In the genomic region with DNA sequence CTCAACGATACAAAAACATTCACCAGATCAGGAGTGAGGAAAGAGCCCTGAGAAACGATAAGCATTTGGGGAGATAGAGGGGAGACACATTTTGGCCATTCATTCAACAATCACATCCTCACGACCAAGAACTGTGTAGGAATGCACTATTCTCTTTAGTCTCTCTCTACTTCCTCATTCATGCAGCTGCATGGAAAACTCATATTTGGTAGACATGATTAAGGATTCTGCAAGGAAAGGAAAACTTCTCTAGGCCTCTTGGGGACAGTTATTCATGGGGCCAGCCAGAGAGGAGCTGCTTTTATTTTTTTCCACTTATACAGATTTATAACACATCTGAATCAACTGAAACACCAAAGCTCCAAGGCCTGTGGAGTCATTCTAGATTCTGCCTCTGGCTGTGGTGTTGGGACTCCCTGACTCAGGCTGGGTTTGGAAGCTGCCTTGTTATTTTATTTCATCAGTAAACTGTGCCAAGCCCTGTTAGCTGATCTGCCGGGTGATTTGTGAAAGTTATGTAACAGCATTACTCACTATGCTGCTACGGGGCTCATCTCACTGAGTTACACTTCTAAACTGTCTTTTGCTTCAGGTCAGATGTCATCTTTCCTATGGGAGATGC, we compare ENCODE assay signal across 8 cellular contexts.
A peak's percentile ranks its signal among the peaks of the same experiment; 100 is the strongest.
DNase-seq lines count a peak whose midpoint lies in the region; ATAC-seq and TF ChIP-seq lines count a peak whose summit lies in the region.

No MANE protein-coding gene starts in this region.

- no peak overlapping the region for H4K8ac ChIP-seq in neuronal stem cell (ENCODE audit: low read depth, low read length)

- H4K20me1 ChIP-seq in fibroblast of lung (ENCODE audit: control insufficient read depth, extremely low read depth, insufficient read depth, low read length), result no peaks in the 10 kb centered on the region

- no peaks in the 10 kb centered on the region for H3K79me2 ChIP-seq in fibroblast of lung (ENCODE audit: control insufficient read depth, insufficient read depth, low read length)

- H3K4me1 ChIP-seq in fibroblast of lung (ENCODE audit: control insufficient read depth, extremely low read depth, insufficient read depth, low read length), result peaks cover 12% of the 10 kb centered on the region
- H3K4me1 ChIP-seq in neuronal stem cell (ENCODE audit: control insufficient read depth in 2 of 2, insufficient read depth in 1 of 2, low read depth in 1 of 2, low read length in 2 of 2), result no peaks in the 10 kb centered on the region

- H2BK5ac ChIP-seq in neuronal stem cell (ENCODE audit: low read length), result no peak overlapping the region

- H3K14ac ChIP-seq in neuronal stem cell (ENCODE audit: low read length), result no peak overlapping the region

- peaks cover 16% of the 10 kb centered on the region for H3K36me3 Mint-ChIP-seq in progenitor cell of endocrine pancreas (ENCODE audit: insufficient read depth)

- no peak overlapping the region for H2BK15ac ChIP-seq in neuronal stem cell (ENCODE audit: low read length)

- H3K27me3 ChIP-seq in fibroblast of lung (ENCODE audit: control insufficient read depth, insufficient read depth, low read length) (no peaks in the 10 kb centered on the region), neuronal stem cell (ENCODE audit: control insufficient read depth in 3 of 3, insufficient read depth in 3 of 3, low read depth in 1 of 3, low read length in 3 of 3) (no peaks in the 10 kb centered on the region)

- H3K79me1 ChIP-seq in neuronal stem cell (ENCODE audit: low read depth, low read length), result no peaks in the 10 kb centered on the region

- H3K27ac ChIP-seq in fibroblast of lung (ENCODE audit: insufficient read depth, low read length) (no peak overlapping the region), neuronal stem cell (replicated peaks; ENCODE audit: low read length) (no peak overlapping the region)

- H3K4me3 ChIP-seq in fibroblast of lung (replicated peaks in 1 of 4; ENCODE audit: control extremely low read depth in 1 of 4, insufficient read depth in 1 of 4, low read depth in 3 of 4, low read length in 4 of 4), result no peak overlapping the region
- no peak overlapping the region for H3K4me3 ChIP-seq in neuronal stem cell (ENCODE audit: low read length in 2 of 2)

- H3K4me2 ChIP-seq in fibroblast of lung (ENCODE audit: extremely low read depth, insufficient read depth, low read length), result peak overlapping the region; percentile 40
- H3K4me2 ChIP-seq in neuronal stem cell (ENCODE audit: insufficient read depth, low read length, poor library complexity, severe bottlenecking), result no peak overlapping the region

- TF ChIP-seq CTCF in fibroblast of lung (conservative IDR thresholded peaks at IDR 0.05 in 1 of 2, IDR thresholded peaks at IDR 0.05 in 1 of 2; ENCODE audit: low read depth in 1 of 2, low read length in 2 of 2) (no peak), progenitor cell of endocrine pancreas (IDR thresholded peaks at IDR 0.05; ENCODE audit: unreplicated experiment) (no peak)

- H2BK12ac ChIP-seq in neuronal stem cell (ENCODE audit: low read length), result no peak overlapping the region

- H2AK5ac ChIP-seq in neuronal stem cell (ENCODE audit: low read depth, low read length), result no peak overlapping the region

- H3K18ac ChIP-seq in neuronal stem cell (ENCODE audit: low read length), result no peak overlapping the region

- H3K9ac ChIP-seq in fibroblast of lung (ENCODE audit: insufficient read depth, low read length) (no peak overlapping the region), neuronal stem cell (ENCODE audit: low read depth, low read length, poor library complexity) (no peak overlapping the region)

- H3K4ac ChIP-seq in neuronal stem cell (ENCODE audit: low read length), result no peak overlapping the region

- H3K27ac Mint-ChIP-seq in progenitor cell of endocrine pancreas, result peak overlapping the region; percentile 53

- H4K91ac ChIP-seq in neuronal stem cell (ENCODE audit: low read depth, low read length, poor library complexity), result no peak overlapping the region

- peak overlapping the region; percentile 4 for H2AFZ ChIP-seq in fibroblast of lung (ENCODE audit: low read length)
- H2AFZ ChIP-seq in neuronal stem cell (ENCODE audit: low read length), result no peak overlapping the region

- ATAC-seq in HG03432 (IDR thresholded peaks at IDR 0.05; ENCODE audit: unreplicated experiment), result no peak
- no peak for ATAC-seq in GM19397 (IDR thresholded peaks at IDR 0.05; ENCODE audit: unreplicated experiment)

- no peaks in the 10 kb centered on the region for H3K27me3 Mint-ChIP-seq in progenitor cell of endocrine pancreas

- H3K4me1 Mint-ChIP-seq in progenitor cell of endocrine pancreas (ENCODE audit: low read depth), result peaks cover 39% of the 10 kb centered on the region

- H3K9me3 ChIP-seq in fibroblast of lung (ENCODE audit: control insufficient read depth, insufficient read depth, low read depth, low read length) (no peaks in the 10 kb centered on the region), neuronal stem cell (replicated peaks in 1 of 2; ENCODE audit: control insufficient read depth in 2 of 2, insufficient read depth in 1 of 2, low read depth in 1 of 2, low read length in 2 of 2) (no peaks in the 10 kb centered on the region)

- H3K36me3 ChIP-seq in fibroblast of lung (ENCODE audit: control insufficient read depth, insufficient read depth, low read length) (no peaks in the 10 kb centered on the region), neuronal stem cell (replicated peaks in 1 of 2; ENCODE audit: control insufficient read depth in 2 of 2, insufficient read depth in 2 of 2, low read length in 2 of 2) (no peaks in the 10 kb centered on the region)

- H3K4me3 Mint-ChIP-seq in progenitor cell of endocrine pancreas (ENCODE audit: low read depth), result no peak overlapping the region

- DNase-seq in DMS 273 treated with DMSO at 0.1 percent for 48 hours (lab: John Stamatoyannopoulos, UW) (peak; percentile 23), RPMI7951 (ENCODE audit: low read depth) (peak; percentile 93), fibroblast of lung (ENCODE audit: low read depth in 2 of 2) (peak; percentile 90 to 91), progenitor cell of endocrine pancreas (ENCODE audit: low spot score, unreplicated experiment) (no peak), cerebellar nuclear complex (lab: John Stamatoyannopoulos, UW) (no peak), neuronal stem cell (ENCODE audit: low spot score) (no peak)

- no peak overlapping the region for H3K23ac ChIP-seq in neuronal stem cell (ENCODE audit: low read depth, low read length, poor library complexity)

- WGBS in neuronal stem cell (ENCODE audit: extremely low coverage in 2 of 2, insufficient read length in 2 of 2, insufficient replicate concordance in 1 of 2), 2 donors, result no CpG with 5 or more reads among the region's 5 CpGs

- no peak overlapping the region for H2BK120ac ChIP-seq in neuronal stem cell (ENCODE audit: low read depth, low read length)

- peaks cover 7% of the 10 kb centered on the region for H3K9me3 Mint-ChIP-seq in progenitor cell of endocrine pancreas (ENCODE audit: low read depth)

Comparison
In these comparisons a context has a peak if more than half of its experiments do, and no peak if none do; other contexts are left out.
1. DNase-seq: peak in DMS 273 treated with DMSO at 0.1 percent for 48 hours (single experiment), RPMI7951 (single experiment) and fibroblast of lung (2 of 2); none in progenitor cell of endocrine pancreas (single experiment), cerebellar nuclear complex (0 of 2) and neuronal stem cell (single experiment).